ENCODE assay signal across 29 cellular contexts in the genomic region with DNA sequence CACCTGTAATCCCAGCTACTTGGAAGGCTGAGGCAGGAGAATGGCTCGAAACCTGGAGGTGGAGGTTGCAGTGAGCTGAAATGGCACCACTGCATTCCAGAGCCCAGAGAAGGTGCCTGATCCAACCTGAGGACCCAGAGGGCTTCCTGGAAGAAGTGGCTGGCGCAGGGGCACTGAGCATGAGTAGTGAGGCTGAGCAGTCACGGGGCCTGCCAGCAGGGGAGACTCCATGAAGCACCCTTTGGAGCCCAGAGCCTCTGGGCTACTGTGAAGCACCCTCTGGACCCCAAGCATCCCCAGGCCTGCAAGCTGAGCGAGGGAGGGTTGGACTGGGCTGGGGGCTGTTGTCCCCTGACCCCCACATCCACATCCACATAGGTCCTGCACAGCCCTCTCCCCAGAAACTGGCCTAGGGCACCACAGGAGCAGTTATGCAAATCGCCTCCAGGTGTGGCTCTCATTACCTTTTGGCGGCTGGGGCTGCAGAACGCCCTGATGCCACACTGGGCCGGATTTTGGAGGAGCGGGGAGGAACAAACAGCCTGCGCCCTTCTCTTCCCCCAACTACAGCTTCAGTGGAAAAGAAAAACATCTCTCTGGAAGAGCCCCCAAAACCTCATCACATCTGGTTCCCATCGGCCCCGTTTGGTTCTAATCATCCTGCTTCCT.
"Had no signal": no experiment of that assay in that cellular context is flagged by ENCODE, and none has a peak within 500 bp of the region (broad histone marks: within the 10 kb centered on the region; RNA-seq: fewer than 3 reads in every experiment).

No MANE protein-coding gene starts in this region.

- H3K79me2 ChIP-seq: hepatocyte had no signal

- DNase-seq: activated CD4-positive, alpha-beta memory T cell treated with anti-CD3 and anti-CD28 coated beads, Interleukin-2, amount 10 ng/mL, durations not matched to agents 7 days and 5 days; activated CD4-positive, alpha-beta T cell treated with anti-CD3 and anti-CD28 coated beads, Interleukin-2, amount 10 ng/mL, durations not matched to agents 24 days and 14 days; activated CD4-positive, CD25-positive, alpha-beta regulatory T cell treated with anti-CD3 and anti-CD28 coated beads, Interleukin-2, amount 50 U/mL, for 72 hours; activated CD8-positive, alpha-beta memory T cell treated with anti-CD3 and anti-CD28 coated beads, Interleukin-2, amount 50 U/mL, for 48 hours; activated naive CD8-positive, alpha-beta T cell treated with anti-CD3 and anti-CD28 coated beads, Interleukin-2, amount 50 U/mL, for 24 hours; activated T-cell treated with anti-CD3 and anti-CD28 coated beads, Interleukin-2, amount 50 U/mL, for 4 hours; amygdala; caudate nucleus; cortex of kidney; effector memory CD8-positive, alpha-beta T cell; left cardiac atrium; naive thymus-derived CD4-positive, alpha-beta T cell; occipital lobe; stimulated activated CD4-positive, alpha-beta T cell treated with anti-CD3 and anti-CD28 coated beads, Interleukin-2, amount 100 ng/mL, for 24 hours; stimulated activated naive B cell treated with anti-CD40 and anti-IgM and Interleukin-4, amounts not matched to agents 10 μg/mL and 1 μg/mL and 100 μg/mL, for 72 hours; stomach; T-helper 9 cell; thyroid gland; upper lobe of right lung; WERI-Rb-1 had no signal

- FAIRE-seq: endothelial cell of umbilical vein, keratinocyte had no signal

- H3K36me3 ChIP-seq: gastroesophageal sphincter, right atrium auricular region, stomach, thyroid gland, upper lobe of right lung, WERI-Rb-1 had no signal

- H3K9me3 Mint-ChIP-seq: activated CD4-positive, alpha-beta memory T cell treated with anti-CD3 and anti-CD28 coated beads, Interleukin-2, amount 10 ng/mL, durations not matched to agents 7 days and 5 days; activated naive CD4-positive, alpha-beta T cell treated with anti-CD3 and anti-CD28 coated beads, Interleukin-2, amount 50 U/mL, for 24 hours; activated naive CD8-positive, alpha-beta T cell treated with anti-CD3 and anti-CD28 coated beads, Interleukin-2, amount 50 U/mL, for 24 hours; activated T-cell treated with anti-CD3 and anti-CD28 coated beads, Interleukin-2, amount 50 U/mL, for 4 hours; activated T-helper 17 cell treated with anti-CD3 and anti-CD28 coated beads, Interleukin-2, amount 50 U/mL, for 72 hours; effector memory CD8-positive, alpha-beta T cell; mesothelial cell of epicardium; stimulated activated naive B cell treated with anti-CD40 and anti-IgM and Interleukin-4, amounts not matched to agents 10 μg/mL and 1 μg/mL and 100 μg/mL, for 72 hours had no signal

- H3K36me3 Mint-ChIP-seq: activated naive CD4-positive, alpha-beta T cell treated with anti-CD3 and anti-CD28 coated beads, Interleukin-2, amount 50 U/mL, for 24 hours; mesothelial cell of epicardium; stimulated activated naive B cell treated with anti-CD40 and anti-IgM and Interleukin-4, amounts not matched to agents 10 μg/mL and 1 μg/mL and 100 μg/mL, for 72 hours had no signal

- ATAC-seq: activated naive CD8-positive, alpha-beta T cell treated with anti-CD3 and anti-CD28 coated beads, Interleukin-2, amount 50 U/mL, for 24 hours; activated T-cell treated with anti-CD3 and anti-CD28 coated beads, Interleukin-2, amount 50 U/mL, for 4 hours; activated T-helper 17 cell treated with anti-CD3 and anti-CD28 coated beads, Interleukin-2, amount 50 U/mL, for 72 hours; effector memory CD8-positive, alpha-beta T cell; gastroesophageal sphincter; left cardiac atrium; naive thymus-derived CD4-positive, alpha-beta T cell; stimulated activated naive B cell treated with anti-CD40 and anti-IgM and Interleukin-4, amounts not matched to agents 10 μg/mL and 1 μg/mL and 100 μg/mL, for 72 hours; upper lobe of right lung had no signal

- H3K4me3 ChIP-seq: gastroesophageal sphincter, hepatocyte, right atrium auricular region, smooth muscle cell, stomach, thyroid gland, upper lobe of right lung had no signal

- H3K4me3 Mint-ChIP-seq: activated CD4-positive, alpha-beta memory T cell treated with anti-CD3 and anti-CD28 coated beads, Interleukin-2, amount 10 ng/mL, durations not matched to agents 7 days and 5 days; activated CD4-positive, alpha-beta T cell treated with anti-CD3 and anti-CD28 coated beads, Interleukin-2, amount 10 ng/mL, durations not matched to agents 24 days and 14 days; activated naive CD4-positive, alpha-beta T cell treated with anti-CD3 and anti-CD28 coated beads, Interleukin-2, amount 50 U/mL, for 24 hours; activated naive CD8-positive, alpha-beta T cell treated with anti-CD3 and anti-CD28 coated beads, Interleukin-2, amount 50 U/mL, for 24 hours; activated T-cell treated with anti-CD3 and anti-CD28 coated beads, Interleukin-2, amount 50 U/mL, for 4 hours; activated T-helper 17 cell treated with anti-CD3 and anti-CD28 coated beads, Interleukin-2, amount 50 U/mL, for 72 hours; effector memory CD8-positive, alpha-beta T cell; mesothelial cell of epicardium; naive thymus-derived CD4-positive, alpha-beta T cell; stimulated activated naive B cell treated with anti-CD40 and anti-IgM and Interleukin-4, amounts not matched to agents 10 μg/mL and 1 μg/mL and 100 μg/mL, for 72 hours had no signal

- H2AFZ ChIP-seq: hepatocyte had no signal

- H3K4me1 ChIP-seq: gastroesophageal sphincter, right atrium auricular region, thyroid gland, upper lobe of right lung had no signal

- H3K27ac Mint-ChIP-seq: activated CD4-positive, alpha-beta memory T cell treated with anti-CD3 and anti-CD28 coated beads, Interleukin-2, amount 10 ng/mL, durations not matched to agents 7 days and 5 days; activated CD4-positive, alpha-beta T cell treated with anti-CD3 and anti-CD28 coated beads, Interleukin-2, amount 10 ng/mL, durations not matched to agents 24 days and 14 days; activated naive CD4-positive, alpha-beta T cell treated with anti-CD3 and anti-CD28 coated beads, Interleukin-2, amount 50 U/mL, for 24 hours; activated naive CD8-positive, alpha-beta T cell treated with anti-CD3 and anti-CD28 coated beads, Interleukin-2, amount 50 U/mL, for 24 hours; activated T-helper 17 cell treated with anti-CD3 and anti-CD28 coated beads, Interleukin-2, amount 50 U/mL, for 72 hours; effector memory CD8-positive, alpha-beta T cell; mesothelial cell of epicardium; naive thymus-derived CD4-positive, alpha-beta T cell; stimulated activated naive B cell treated with anti-CD40 and anti-IgM and Interleukin-4, amounts not matched to agents 10 μg/mL and 1 μg/mL and 100 μg/mL, for 72 hours had no signal

- H3K27ac ChIP-seq: gastroesophageal sphincter, hepatocyte, right atrium auricular region, stomach, thyroid gland, upper lobe of right lung, WERI-Rb-1 had no signal

- H3K9me3 ChIP-seq: gastroesophageal sphincter, right atrium auricular region, stomach, thyroid gland, upper lobe of right lung had no signal

- H3K27me3 ChIP-seq: gastroesophageal sphincter, hepatocyte, right atrium auricular region, thyroid gland, upper lobe of right lung had no signal

- H3K4me2 ChIP-seq: hepatocyte, smooth muscle cell had no signal
